ENCODE assay signal across 8 cellular contexts in the genomic region with DNA sequence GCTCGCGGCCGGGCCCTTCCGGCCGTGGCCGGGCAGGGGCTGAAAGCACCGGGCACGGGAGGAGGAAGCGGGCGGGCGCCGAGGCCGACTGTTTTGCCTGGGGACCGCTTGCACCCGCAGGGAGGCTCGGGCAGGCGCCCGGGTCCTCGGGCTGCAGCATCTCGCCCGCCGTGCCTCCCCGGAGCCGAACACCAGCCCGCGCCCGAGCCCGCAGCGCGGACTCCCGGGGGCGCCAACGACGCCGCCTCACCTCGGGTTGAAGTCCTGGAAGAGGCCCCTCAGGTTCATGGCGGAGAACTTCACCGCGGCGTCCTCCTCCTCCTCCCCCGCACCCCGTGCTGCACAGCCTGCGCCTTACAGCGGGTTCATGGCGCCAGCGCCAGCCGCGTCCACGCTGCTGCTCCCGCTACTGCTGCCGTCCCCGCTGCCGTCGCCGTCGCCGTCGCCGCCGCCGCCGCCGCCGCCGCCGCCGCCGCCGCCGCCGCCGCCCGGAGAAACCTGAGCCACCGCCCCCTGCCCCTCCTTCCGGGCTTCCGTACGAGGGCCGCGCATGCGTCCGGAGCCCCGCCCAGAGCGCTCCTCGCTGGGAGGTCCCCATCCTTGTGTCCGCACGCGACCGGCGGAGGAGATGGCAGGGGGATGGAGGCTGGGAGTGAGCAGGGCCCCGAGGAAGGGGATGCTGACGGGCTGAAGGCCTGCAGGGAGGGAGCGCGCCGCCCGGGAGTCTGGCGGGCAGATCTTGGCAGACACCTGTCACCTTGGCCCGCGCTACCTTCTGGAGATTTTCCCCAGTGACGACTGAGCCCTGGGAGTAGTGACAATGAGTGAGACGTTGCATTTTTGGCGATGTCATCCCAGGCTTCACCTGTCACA. TPM values are rescaled to one million over a fixed set of nuclear protein-coding genes. Genes with fewer than 3 reads are reported as not detected.
A peak's percentile ranks its signal among the peaks of the same experiment; 100 is the strongest.
DNase-seq lines count a peak whose midpoint lies in the region; ATAC-seq and TF ChIP-seq lines count a peak whose summit lies in the region.

A gene (minus strand): TSS at position 500 of the 873 bp plus-strand sequence. CDS start 212 bp downstream, at position 288.

- peaks cover 38% of the 10 kb centered on the region for H3K4me1 Mint-ChIP-seq in activated T-cell treated with anti-CD3 and anti-CD28 coated beads, Interleukin-2, amount 50 U/mL, for 4 hours (ENCODE audit: low read depth)
- H3K4me1 Mint-ChIP-seq in natural killer cell: peaks cover 35 to 40% of the 10 kb centered on the region in 2 donors

- peaks cover 4% of the 10 kb centered on the region; the same call in 1 of the 2 replicates for H4K20me1 ChIP-seq in PC-3 (ENCODE audit: low read length)

- H3K9me3 ChIP-seq in PC-3 (ENCODE audit: low read length): no peaks in the 10 kb centered on the region

- H3K9me2 ChIP-seq in PC-3 (replicated peaks; ENCODE audit: low read length): no peaks in the 10 kb centered on the region

- peak within 1 kb of the TSS; percentile 90 for H3K4me3 Mint-ChIP-seq in activated T-cell treated with anti-CD3 and anti-CD28 coated beads, Interleukin-2, amount 50 U/mL, for 4 hours
- H3K4me3 Mint-ChIP-seq in natural killer cell: peak within 1 kb of the TSS; percentile 84

- DNase-seq in COLO829 (ENCODE audit: low spot score) (peak; percentile 28), HT1080 (ENCODE audit: low read depth) (peak; percentile 44), PC-3 (peak; percentile 65), fibroblast of gingiva (ENCODE audit: low read depth) (peak; percentile 37), natural killer cell (peak; percentile 62)
- DNase-seq in activated T-cell treated with anti-CD3 and anti-CD28 coated beads, Interleukin-2, amount 50 U/mL, for 4 hours: peak; percentile 65
- DNase-seq in stimulated activated naive CD4-positive, alpha-beta T cell (lab: John Stamatoyannopoulos, UW): peak; percentile 40 to 78 (median 67)

- no peaks in the 10 kb centered on the region for H3K36me3 Mint-ChIP-seq in activated T-cell treated with anti-CD3 and anti-CD28 coated beads, Interleukin-2, amount 50 U/mL, for 4 hours (ENCODE audit: insufficient read depth)
- H3K36me3 Mint-ChIP-seq in natural killer cell: no peaks in the 10 kb centered on the region

- POLR2A ChIA-PET in PC-3 (lab: Charles Lee; ENCODE audit: unreplicated experiment): no interaction called here

- peak within 1 kb of the TSS; percentile 95 for H3K4me3 ChIP-seq in PC-3 (ENCODE audit: low read length)

- H3K4me2 ChIP-seq in PC-3 (ENCODE audit: low read length): peak within 1 kb of the TSS; percentile 95

- ATAC-seq in GM21360 (IDR thresholded peaks at IDR 0.05; ENCODE audit: unreplicated experiment) (peak; percentile 88), PC-3 (peak; percentile 66), natural killer cell (peak; percentile 86 to 90 (median 88))
- peak; percentile 87 to 92 for ATAC-seq in activated T-cell treated with anti-CD3 and anti-CD28 coated beads, Interleukin-2, amount 50 U/mL, for 4 hours

- peaks cover 3% of the 10 kb centered on the region; the same call in 1 of the 2 replicates for H3K27me3 ChIP-seq in PC-3 (ENCODE audit: low read length)

- H3K9ac ChIP-seq in PC-3 (ENCODE audit: low read length): peak within 1 kb of the TSS; percentile 73

- CTCF ChIA-PET in PC-3 (lab: Charles Lee): no interaction called here

- peak within 1 kb of the TSS; percentile 95 for H2AFZ ChIP-seq in PC-3 (ENCODE audit: low read length)

- no peak within 1 kb of the TSS for H3K27ac ChIP-seq in PC-3 (ENCODE audit: low read length)

- no peaks in the 10 kb centered on the region for H3K9me3 Mint-ChIP-seq in activated T-cell treated with anti-CD3 and anti-CD28 coated beads, Interleukin-2, amount 50 U/mL, for 4 hours
- H3K9me3 Mint-ChIP-seq in natural killer cell: no peaks in the 10 kb centered on the region

- no peaks in the 10 kb centered on the region for H3F3A ChIP-seq in PC-3 (ENCODE audit: low read length, unreplicated experiment)

- intact Hi-C loops in PC-3 (cut with micrococcal nuclease): no loop called here
- intact Hi-C loops in natural killer cell (cut with micrococcal nuclease): loop anchor here (5.0 kb wide), 1 partner anchor 119 kb away; no protein-coding TSS in a partner anchor

- H3K27me3 Mint-ChIP-seq in activated T-cell treated with anti-CD3 and anti-CD28 coated beads, Interleukin-2, amount 50 U/mL, for 4 hours (ENCODE audit: low read depth): no peaks in the 10 kb centered on the region
- peaks cover 4 to 8% of the 10 kb centered on the region in 2 donors for H3K27me3 Mint-ChIP-seq in natural killer cell (ENCODE audit: low read depth in 2 of 2)

- TF ChIP-seq CTCF in PC-3 (conservative IDR thresholded peaks at IDR 0.05; ENCODE audit: low read depth, low read length): no peak
- TF ChIP-seq CTCF in natural killer cell (IDR thresholded peaks at IDR 0.05): no peak

- H3K79me2 ChIP-seq in PC-3 (ENCODE audit: low read length): peaks cover 41% of the 10 kb centered on the region

- H3K27ac Mint-ChIP-seq in natural killer cell: peak within 1 kb of the TSS; percentile 49 to 88

- no TSS peak for BruUV-seq in PC-3 (replicated peaks; lab: Mats Ljungman, UMichigan)

- H3K4me1 ChIP-seq in PC-3 (ENCODE audit: insufficient read depth, low read length): peaks cover 21% of the 10 kb centered on the region

- H3K36me3 ChIP-seq in PC-3 (ENCODE audit: low read depth, low read length): no peaks in the 10 kb centered on the region

RNA-seq across cellular contexts. Expression of the gene that starts here (rescaled TPM):
- 11.3 and 11.6 TPM in 2 replicates for total RNA-seq in HT1080 (2014; rRNA removed; shearing (Covaris generic))
- 13.1 and 13.5 TPM in 2 replicates for polyA plus RNA-seq in HT1080 (2015; cell fraction: cytosol; rRNA removed)
- 13.2 and 15.4 TPM in 2 replicates for polyA plus RNA-seq in HT1080 (2015; cell fraction: nucleus; rRNA removed)
- 13.1 and 14.9 TPM in 2 replicates for total RNA-seq in PC-3 (2014; rRNA removed)
- 10 to 100 TPM; 14.7 to 20.0 (median 15.7) TPM for total RNA-seq in activated T-cell treated with anti-CD3 and anti-CD28 coated beads, Interleukin-2, amount 50 U/mL, for 4 hours
- 10 to 100 TPM; 15.1 to 29.6 (median 26.6) TPM for total RNA-seq in natural killer cell
